Comparison of ENCODE assay signal across 1 cellular context in the genomic region with DNA sequence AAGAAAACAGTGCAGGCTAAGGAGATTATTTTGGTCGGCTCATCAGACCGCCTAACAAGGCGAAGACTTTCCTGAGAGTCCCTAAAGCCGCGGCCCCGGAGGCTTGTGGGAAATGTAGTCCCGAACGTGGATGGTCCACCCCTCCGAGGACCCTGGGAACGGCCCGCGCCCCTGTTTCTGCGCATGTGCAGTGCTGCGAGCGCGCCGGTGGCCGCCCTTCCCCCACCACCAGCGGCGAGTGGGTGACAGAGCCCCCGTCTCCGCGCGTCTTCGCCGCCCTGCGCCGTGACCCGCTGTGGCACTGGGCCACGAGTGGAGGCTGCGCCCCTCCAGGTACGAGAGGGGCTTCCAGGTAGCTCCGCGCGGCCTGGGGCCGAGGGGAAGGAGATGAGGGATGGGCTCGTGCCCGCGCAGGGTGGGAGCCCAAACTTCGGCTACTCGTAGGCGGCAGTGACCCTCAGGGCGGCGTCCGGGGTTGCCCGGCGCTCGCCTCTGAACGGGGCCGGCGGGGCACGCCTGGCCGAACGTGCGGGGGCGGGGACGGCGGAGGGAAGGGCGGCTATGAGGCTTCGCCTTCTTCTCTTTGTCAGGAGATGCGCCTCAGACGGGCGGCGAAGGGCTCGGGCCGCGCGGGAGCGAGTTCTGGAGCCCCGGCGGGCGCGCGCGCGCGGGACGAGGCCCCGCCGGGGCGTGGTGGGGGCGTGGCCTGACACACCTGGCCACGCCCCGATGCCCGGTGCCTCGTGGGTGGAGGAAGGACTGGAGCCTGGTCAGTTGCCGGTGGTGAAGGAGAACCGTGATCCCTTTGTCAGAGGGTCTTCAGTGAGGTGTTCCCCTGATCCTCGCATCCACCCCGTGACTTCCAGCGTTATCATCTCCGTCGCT.
TF ChIP-seq lines count a peak whose summit lies in the region.

A gene (plus strand): TSS at position 214 of the 885 bp plus-strand sequence. CDS start 4,428 bp downstream, outside the sequence.

TF ChIP-seq in WTC11, 78 proteins besides CTCF, POLR2A, EP300 and RAD21 (continued from another document and continues in another):
- TF ChIP-seq, protein P1, sequence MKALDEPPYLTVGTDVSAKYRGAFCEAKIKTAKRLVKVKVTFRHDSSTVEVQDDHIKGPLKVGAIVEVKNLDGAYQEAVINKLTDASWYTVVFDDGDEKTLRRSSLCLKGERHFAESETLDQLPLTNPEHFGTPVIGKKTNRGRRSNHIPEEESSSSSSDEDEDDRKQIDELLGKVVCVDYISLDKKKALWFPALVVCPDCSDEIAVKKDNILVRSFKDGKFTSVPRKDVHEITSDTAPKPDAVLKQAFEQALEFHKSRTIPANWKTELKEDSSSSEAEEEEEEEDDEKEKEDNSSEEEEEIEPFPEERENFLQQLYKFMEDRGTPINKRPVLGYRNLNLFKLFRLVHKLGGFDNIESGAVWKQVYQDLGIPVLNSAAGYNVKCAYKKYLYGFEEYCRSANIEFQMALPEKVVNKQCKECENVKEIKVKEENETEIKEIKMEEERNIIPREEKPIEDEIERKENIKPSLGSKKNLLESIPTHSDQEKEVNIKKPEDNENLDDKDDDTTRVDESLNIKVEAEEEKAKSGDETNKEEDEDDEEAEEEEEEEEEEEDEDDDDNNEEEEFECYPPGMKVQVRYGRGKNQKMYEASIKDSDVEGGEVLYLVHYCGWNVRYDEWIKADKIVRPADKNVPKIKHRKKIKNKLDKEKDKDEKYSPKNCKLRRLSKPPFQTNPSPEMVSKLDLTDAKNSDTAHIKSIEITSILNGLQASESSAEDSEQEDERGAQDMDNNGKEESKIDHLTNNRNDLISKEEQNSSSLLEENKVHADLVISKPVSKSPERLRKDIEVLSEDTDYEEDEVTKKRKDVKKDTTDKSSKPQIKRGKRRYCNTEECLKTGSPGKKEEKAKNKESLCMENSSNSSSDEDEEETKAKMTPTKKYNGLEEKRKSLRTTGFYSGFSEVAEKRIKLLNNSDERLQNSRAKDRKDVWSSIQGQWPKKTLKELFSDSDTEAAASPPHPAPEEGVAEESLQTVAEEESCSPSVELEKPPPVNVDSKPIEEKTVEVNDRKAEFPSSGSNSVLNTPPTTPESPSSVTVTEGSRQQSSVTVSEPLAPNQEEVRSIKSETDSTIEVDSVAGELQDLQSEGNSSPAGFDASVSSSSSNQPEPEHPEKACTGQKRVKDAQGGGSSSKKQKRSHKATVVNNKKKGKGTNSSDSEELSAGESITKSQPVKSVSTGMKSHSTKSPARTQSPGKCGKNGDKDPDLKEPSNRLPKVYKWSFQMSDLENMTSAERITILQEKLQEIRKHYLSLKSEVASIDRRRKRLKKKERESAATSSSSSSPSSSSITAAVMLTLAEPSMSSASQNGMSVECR (CRISPR knock-in tag; IDR thresholded peaks at IDR 0.05; ENCODE audit: borderline replicate concordance): peak; percentile 86; the same call in 1 of the 2 replicates
- TF ChIP-seq ZNF138 (CRISPR knock-in tag; conservative IDR thresholded peaks at IDR 0.05): 0 out of 2 replicates have a peak, but pooled peaks have one; percentile 56
- TF ChIP-seq, protein P2, sequence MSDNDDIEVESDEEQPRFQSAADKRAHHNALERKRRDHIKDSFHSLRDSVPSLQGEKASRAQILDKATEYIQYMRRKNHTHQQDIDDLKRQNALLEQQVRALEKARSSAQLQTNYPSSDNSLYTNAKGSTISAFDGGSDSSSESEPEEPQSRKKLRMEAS (CRISPR knock-in tag; IDR thresholded peaks at IDR 0.05): peak; percentile 86
- peak; percentile 69; the same call in 1 of the 2 replicates for TF ChIP-seq ESRRA (CRISPR knock-in tag; IDR thresholded peaks at IDR 0.05; ENCODE audit: borderline replicate concordance)
- TF ChIP-seq, protein P3, sequence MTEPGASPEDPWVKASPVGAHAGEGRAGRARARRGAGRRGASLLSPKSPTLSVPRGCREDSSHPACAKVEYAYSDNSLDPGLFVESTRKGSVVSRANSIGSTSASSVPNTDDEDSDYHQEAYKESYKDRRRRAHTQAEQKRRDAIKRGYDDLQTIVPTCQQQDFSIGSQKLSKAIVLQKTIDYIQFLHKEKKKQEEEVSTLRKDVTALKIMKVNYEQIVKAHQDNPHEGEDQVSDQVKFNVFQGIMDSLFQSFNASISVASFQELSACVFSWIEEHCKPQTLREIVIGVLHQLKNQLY (CRISPR knock-in tag; IDR thresholded peaks at IDR 0.05): peak; percentile 79; the same call in 1 of the 2 replicates
- no peak for TF ChIP-seq CREB1 (CRISPR knock-in tag; IDR thresholded peaks at IDR 0.05)
- TF ChIP-seq, protein P4, sequence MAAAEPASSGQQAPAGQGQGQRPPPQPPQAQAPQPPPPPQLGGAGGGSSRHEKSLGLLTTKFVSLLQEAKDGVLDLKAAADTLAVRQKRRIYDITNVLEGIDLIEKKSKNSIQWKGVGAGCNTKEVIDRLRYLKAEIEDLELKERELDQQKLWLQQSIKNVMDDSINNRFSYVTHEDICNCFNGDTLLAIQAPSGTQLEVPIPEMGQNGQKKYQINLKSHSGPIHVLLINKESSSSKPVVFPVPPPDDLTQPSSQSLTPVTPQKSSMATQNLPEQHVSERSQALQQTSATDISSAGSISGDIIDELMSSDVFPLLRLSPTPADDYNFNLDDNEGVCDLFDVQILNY (CRISPR knock-in tag; IDR thresholded peaks at IDR 0.05): peak; percentile 88
- no peak for TF ChIP-seq RELA (CRISPR knock-in tag; IDR thresholded peaks at IDR 0.05; ENCODE audit: borderline replicate concordance)
- TF ChIP-seq GRHL2 (CRISPR knock-in tag; IDR thresholded peaks at IDR 0.05; ENCODE audit: insufficient replicate concordance, severe bottlenecking): no peak
- TF ChIP-seq, protein P5, sequence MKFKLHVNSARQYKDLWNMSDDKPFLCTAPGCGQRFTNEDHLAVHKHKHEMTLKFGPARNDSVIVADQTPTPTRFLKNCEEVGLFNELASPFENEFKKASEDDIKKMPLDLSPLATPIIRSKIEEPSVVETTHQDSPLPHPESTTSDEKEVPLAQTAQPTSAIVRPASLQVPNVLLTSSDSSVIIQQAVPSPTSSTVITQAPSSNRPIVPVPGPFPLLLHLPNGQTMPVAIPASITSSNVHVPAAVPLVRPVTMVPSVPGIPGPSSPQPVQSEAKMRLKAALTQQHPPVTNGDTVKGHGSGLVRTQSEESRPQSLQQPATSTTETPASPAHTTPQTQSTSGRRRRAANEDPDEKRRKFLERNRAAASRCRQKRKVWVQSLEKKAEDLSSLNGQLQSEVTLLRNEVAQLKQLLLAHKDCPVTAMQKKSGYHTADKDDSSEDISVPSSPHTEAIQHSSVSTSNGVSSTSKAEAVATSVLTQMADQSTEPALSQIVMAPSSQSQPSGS (CRISPR knock-in tag; IDR thresholded peaks at IDR 0.05; ENCODE audit: borderline replicate concordance, low read depth): no peak
- peak; percentile 84; the same call in 1 of the 2 replicates for TF ChIP-seq FOXP1 (CRISPR knock-in tag; IDR thresholded peaks at IDR 0.05; ENCODE audit: borderline replicate concordance)
- no peak for TF ChIP-seq PRRX2 (CRISPR knock-in tag; IDR thresholded peaks at IDR 0.05)
- TF ChIP-seq, protein P6, sequence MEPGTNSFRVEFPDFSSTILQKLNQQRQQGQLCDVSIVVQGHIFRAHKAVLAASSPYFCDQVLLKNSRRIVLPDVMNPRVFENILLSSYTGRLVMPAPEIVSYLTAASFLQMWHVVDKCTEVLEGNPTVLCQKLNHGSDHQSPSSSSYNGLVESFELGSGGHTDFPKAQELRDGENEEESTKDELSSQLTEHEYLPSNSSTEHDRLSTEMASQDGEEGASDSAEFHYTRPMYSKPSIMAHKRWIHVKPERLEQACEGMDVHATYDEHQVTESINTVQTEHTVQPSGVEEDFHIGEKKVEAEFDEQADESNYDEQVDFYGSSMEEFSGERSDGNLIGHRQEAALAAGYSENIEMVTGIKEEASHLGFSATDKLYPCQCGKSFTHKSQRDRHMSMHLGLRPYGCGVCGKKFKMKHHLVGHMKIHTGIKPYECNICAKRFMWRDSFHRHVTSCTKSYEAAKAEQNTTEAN (CRISPR knock-in tag; IDR thresholded peaks at IDR 0.05): peak; percentile 52; the same call in 1 of the 2 replicates
- TF ChIP-seq, protein P7, sequence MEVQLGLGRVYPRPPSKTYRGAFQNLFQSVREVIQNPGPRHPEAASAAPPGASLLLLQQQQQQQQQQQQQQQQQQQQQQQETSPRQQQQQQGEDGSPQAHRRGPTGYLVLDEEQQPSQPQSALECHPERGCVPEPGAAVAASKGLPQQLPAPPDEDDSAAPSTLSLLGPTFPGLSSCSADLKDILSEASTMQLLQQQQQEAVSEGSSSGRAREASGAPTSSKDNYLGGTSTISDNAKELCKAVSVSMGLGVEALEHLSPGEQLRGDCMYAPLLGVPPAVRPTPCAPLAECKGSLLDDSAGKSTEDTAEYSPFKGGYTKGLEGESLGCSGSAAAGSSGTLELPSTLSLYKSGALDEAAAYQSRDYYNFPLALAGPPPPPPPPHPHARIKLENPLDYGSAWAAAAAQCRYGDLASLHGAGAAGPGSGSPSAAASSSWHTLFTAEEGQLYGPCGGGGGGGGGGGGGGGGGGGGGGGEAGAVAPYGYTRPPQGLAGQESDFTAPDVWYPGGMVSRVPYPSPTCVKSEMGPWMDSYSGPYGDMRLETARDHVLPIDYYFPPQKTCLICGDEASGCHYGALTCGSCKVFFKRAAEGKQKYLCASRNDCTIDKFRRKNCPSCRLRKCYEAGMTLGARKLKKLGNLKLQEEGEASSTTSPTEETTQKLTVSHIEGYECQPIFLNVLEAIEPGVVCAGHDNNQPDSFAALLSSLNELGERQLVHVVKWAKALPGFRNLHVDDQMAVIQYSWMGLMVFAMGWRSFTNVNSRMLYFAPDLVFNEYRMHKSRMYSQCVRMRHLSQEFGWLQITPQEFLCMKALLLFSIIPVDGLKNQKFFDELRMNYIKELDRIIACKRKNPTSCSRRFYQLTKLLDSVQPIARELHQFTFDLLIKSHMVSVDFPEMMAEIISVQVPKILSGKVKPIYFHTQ (CRISPR knock-in tag; IDR thresholded peaks at IDR 0.05): no peak
- peak; percentile 68; the same call in 1 of the 2 replicates for TF ChIP-seq ATF1 (CRISPR knock-in tag; IDR thresholded peaks at IDR 0.05)
- TF ChIP-seq, protein P8, sequence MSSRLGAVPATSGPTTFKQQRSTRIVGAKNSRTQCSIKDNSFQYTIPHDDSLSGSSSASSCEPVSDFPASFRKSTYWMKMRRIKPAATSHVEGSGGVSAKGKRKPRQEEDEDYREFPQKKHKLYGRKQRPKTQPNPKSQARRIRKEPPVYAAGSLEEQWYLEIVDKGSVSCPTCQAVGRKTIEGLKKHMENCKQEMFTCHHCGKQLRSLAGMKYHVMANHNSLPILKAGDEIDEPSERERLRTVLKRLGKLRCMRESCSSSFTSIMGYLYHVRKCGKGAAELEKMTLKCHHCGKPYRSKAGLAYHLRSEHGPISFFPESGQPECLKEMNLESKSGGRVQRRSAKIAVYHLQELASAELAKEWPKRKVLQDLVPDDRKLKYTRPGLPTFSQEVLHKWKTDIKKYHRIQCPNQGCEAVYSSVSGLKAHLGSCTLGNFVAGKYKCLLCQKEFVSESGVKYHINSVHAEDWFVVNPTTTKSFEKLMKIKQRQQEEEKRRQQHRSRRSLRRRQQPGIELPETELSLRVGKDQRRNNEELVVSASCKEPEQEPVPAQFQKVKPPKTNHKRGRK (CRISPR knock-in tag; IDR thresholded peaks at IDR 0.05; ENCODE audit: borderline replicate concordance): no peak
- TF ChIP-seq SMAD3 (CRISPR knock-in tag; IDR thresholded peaks at IDR 0.05; ENCODE audit: borderline replicate concordance): no peak
- no peak for TF ChIP-seq ZNF232 (CRISPR knock-in tag; IDR thresholded peaks at IDR 0.05)
- TF ChIP-seq JUN (CRISPR knock-in tag; IDR thresholded peaks at IDR 0.05): no peak
- TF ChIP-seq ZNF671 (CRISPR knock-in tag; IDR thresholded peaks at IDR 0.05): no peak
- TF ChIP-seq, protein P9, sequence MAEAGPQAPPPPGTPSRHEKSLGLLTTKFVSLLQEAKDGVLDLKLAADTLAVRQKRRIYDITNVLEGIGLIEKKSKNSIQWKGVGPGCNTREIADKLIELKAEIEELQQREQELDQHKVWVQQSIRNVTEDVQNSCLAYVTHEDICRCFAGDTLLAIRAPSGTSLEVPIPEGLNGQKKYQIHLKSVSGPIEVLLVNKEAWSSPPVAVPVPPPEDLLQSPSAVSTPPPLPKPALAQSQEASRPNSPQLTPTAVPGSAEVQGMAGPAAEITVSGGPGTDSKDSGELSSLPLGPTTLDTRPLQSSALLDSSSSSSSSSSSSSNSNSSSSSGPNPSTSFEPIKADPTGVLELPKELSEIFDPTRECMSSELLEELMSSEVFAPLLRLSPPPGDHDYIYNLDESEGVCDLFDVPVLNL (CRISPR knock-in tag; IDR thresholded peaks at IDR 0.05; ENCODE audit: borderline replicate concordance, low read depth): 0 out of 2 replicates have a peak, but pooled peaks have one; percentile 33
- TF ChIP-seq GABPB1 (CRISPR knock-in tag; IDR thresholded peaks at IDR 0.05): peak; percentile 74
- TF ChIP-seq, protein P10, sequence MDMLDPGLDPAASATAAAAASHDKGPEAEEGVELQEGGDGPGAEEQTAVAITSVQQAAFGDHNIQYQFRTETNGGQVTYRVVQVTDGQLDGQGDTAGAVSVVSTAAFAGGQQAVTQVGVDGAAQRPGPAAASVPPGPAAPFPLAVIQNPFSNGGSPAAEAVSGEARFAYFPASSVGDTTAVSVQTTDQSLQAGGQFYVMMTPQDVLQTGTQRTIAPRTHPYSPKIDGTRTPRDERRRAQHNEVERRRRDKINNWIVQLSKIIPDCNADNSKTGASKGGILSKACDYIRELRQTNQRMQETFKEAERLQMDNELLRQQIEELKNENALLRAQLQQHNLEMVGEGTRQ (CRISPR knock-in tag; IDR thresholded peaks at IDR 0.05): 0 out of 2 replicates have a peak, but pooled peaks have one; percentile 16
- TF ChIP-seq, protein P11, sequence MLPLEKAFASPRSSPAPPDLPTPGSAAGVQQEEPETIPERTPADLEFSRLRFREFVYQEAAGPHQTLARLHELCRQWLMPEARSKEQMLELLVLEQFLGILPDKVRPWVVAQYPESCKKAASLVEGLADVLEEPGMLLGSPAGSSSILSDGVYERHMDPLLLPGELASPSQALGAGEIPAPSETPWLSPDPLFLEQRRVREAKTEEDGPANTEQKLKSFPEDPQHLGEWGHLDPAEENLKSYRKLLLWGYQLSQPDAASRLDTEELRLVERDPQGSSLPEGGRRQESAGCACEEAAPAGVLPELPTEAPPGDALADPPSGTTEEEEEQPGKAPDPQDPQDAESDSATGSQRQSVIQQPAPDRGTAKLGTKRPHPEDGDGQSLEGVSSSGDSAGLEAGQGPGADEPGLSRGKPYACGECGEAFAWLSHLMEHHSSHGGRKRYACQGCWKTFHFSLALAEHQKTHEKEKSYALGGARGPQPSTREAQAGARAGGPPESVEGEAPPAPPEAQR (CRISPR knock-in tag; IDR thresholded peaks at IDR 0.05): no peak
- TF ChIP-seq, protein P12, sequence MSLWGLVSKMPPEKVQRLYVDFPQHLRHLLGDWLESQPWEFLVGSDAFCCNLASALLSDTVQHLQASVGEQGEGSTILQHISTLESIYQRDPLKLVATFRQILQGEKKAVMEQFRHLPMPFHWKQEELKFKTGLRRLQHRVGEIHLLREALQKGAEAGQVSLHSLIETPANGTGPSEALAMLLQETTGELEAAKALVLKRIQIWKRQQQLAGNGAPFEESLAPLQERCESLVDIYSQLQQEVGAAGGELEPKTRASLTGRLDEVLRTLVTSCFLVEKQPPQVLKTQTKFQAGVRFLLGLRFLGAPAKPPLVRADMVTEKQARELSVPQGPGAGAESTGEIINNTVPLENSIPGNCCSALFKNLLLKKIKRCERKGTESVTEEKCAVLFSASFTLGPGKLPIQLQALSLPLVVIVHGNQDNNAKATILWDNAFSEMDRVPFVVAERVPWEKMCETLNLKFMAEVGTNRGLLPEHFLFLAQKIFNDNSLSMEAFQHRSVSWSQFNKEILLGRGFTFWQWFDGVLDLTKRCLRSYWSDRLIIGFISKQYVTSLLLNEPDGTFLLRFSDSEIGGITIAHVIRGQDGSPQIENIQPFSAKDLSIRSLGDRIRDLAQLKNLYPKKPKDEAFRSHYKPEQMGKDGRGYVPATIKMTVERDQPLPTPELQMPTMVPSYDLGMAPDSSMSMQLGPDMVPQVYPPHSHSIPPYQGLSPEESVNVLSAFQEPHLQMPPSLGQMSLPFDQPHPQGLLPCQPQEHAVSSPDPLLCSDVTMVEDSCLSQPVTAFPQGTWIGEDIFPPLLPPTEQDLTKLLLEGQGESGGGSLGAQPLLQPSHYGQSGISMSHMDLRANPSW (CRISPR knock-in tag; conservative IDR thresholded peaks at IDR 0.05; ENCODE audit: low read depth): no peak
